3 cellular contexts compared by ENCODE assay signal in genomic region chr20:54006216-54006615, GRCh38.
DNase-seq lines count a peak whose midpoint lies in the region; ATAC-seq, FAIRE-seq and TF ChIP-seq lines count a peak whose summit lies in the region.
"Not testable (repeated sequence)": the region's sequence is repeated elsewhere in the genome, so short reads cannot be mapped to it uniquely, and the experiment has no call there.

No MANE protein-coding gene starts in this region.

- SMC1A ChIA-PET in GM12878 (lab: Charles Lee; ENCODE audit: uncharacterized antibody, unreplicated experiment), result interaction anchor here (0.8 to 1.9 kb wide), 2 partner anchors 10 to 15 kb away, joined by 3 to 6 read pairs; no protein-coding TSS in a partner anchor

- peak overlapping the region; percentile 87; the same call in 1 of the 2 replicates for H3K27ac ChIP-seq in KMS-11
- H3K27ac ChIP-seq in GM12878 (ENCODE audit: control insufficient read depth, insufficient read depth), result not testable (repeated sequence)

- WGBS in GM12878 (ENCODE audit: insufficient coverage, insufficient replicate concordance, low lambda C conversion rate, missing lambda C conversion rate), result 80% methylated on average over 7 of the region's 7 CpGs

- not testable (repeated sequence) for TF ChIP-seq POLR2A in GM12878 (IDR thresholded peaks at IDR 0.05; ENCODE audit: low read depth, low read length)

- not testable (repeated sequence) for H3K79me2 ChIP-seq in KMS-11 (ENCODE audit: insufficient read depth, low read depth); GM12878 (ENCODE audit: control insufficient read depth, insufficient read depth, low read length)

- TF ChIP-seq RAD21 in GM12878 (IDR thresholded peaks at IDR 0.05; ENCODE audit: insufficient read depth, low read depth, low read length), result not testable (repeated sequence)

- TF ChIP-seq CTCF in KMS-11 (conservative IDR thresholded peaks at IDR 0.05; ENCODE audit: low read depth, low read length); GM12878 (IDR thresholded peaks at IDR 0.05 in 2 of 3, conservative IDR thresholded peaks at IDR 0.05 in 1 of 3; ENCODE audit: control insufficient read depth in 2 of 3, extremely low read depth in 1 of 3, insufficient read depth in 1 of 3, low read depth in 3 of 3, low read length in 3 of 3): not testable (repeated sequence)

- not testable (repeated sequence) for H3K36me3 ChIP-seq in KMS-11 (ENCODE audit: insufficient read depth); GM12878 (ENCODE audit: control insufficient read depth in 2 of 2, insufficient read depth in 2 of 2, low read length in 1 of 2)

- not testable (repeated sequence) for H3K4me3 ChIP-seq in KMS-11 (IDR thresholded peaks at IDR 0.05; ENCODE audit: insufficient read depth, low read depth, low read length); GM12878

- H2AFZ ChIP-seq in KMS-11 (ENCODE audit: low read depth); GM12878 (ENCODE audit: control insufficient read depth, low read depth, low read length): not testable (repeated sequence)

- peaks cover 41% of the 10 kb centered on the region for H3K4me1 ChIP-seq in KMS-11 (ENCODE audit: low read depth, poor library complexity, severe bottlenecking)
- H3K4me1 ChIP-seq in GM12878 (ENCODE audit: control insufficient read depth, insufficient read depth, low read length), result peaks cover 16% of the 10 kb centered on the region; the same call in 1 of the 2 replicates

- RAD21 ChIA-PET in GM12878 (lab: Charles Lee; ENCODE audit: unreplicated experiment), result not testable (repeated sequence)

- H3K27me3 ChIP-seq in KMS-11 (ENCODE audit: insufficient read depth, low read depth); GM12878 (replicated peaks in 1 of 2; ENCODE audit: control insufficient read depth in 2 of 2, insufficient read depth in 2 of 2, low read length in 1 of 2): not testable (repeated sequence)

- not testable (repeated sequence) for BruUV-seq in GM12878 (replicated peaks; lab: Mats Ljungman, UMichigan)

- ATAC-seq in GM12878, result not testable (repeated sequence)

- DNase-seq in HTR-8/SVneo (ENCODE audit: insufficient read length, low spot score); GM12878 (ENCODE audit: low read depth, low spot score): not testable (repeated sequence)

- peak; percentile 33 for FAIRE-seq in HTR-8/SVneo (lab: Jason Lieb, UNC)
- FAIRE-seq in GM12878 (lab: Jason Lieb, UNC), result not testable (repeated sequence)

- CTCF ChIA-PET in GM12878 (lab: Yijun Ruan, JAX), result interaction anchor here (0.7 to 0.9 kb wide), 2 partner anchors 10 to 67 kb away, joined by 4 to 5 read pairs; no protein-coding TSS in a partner anchor

- in situ Hi-C loops in GM12878 (cut with MboI), result not testable (repeated sequence)

- not testable (repeated sequence) for TF ChIP-seq EP300 in GM12878 (IDR thresholded peaks at IDR 0.05; ENCODE audit: borderline replicate concordance in 1 of 2, control insufficient read depth in 1 of 2, low read depth in 2 of 2, low read length in 2 of 2)

- H4K20me1 ChIP-seq in KMS-11 (ENCODE audit: insufficient read depth); GM12878 (ENCODE audit: control insufficient read depth, insufficient read depth): not testable (repeated sequence)

- not testable (repeated sequence) for H3K9ac ChIP-seq in KMS-11; GM12878 (ENCODE audit: control insufficient read depth, insufficient read depth, low read length)

- intact Hi-C loops in GM12878 (cut with micrococcal nuclease; ENCODE audit: unreplicated experiment), result not testable (repeated sequence)

- not testable (repeated sequence) for H3K9me3 ChIP-seq in GM12878 (replicated peaks; ENCODE audit: control insufficient read depth, insufficient read depth, low read length)

- H3K4me2 ChIP-seq in KMS-11, result peak overlapping the region; percentile 89; the same call in 1 of the 2 replicates
- H3K4me2 ChIP-seq in GM12878 (ENCODE audit: control insufficient read depth, insufficient read depth), result not testable (repeated sequence)

- POLR2A ChIA-PET in GM12878 (lab: Charles Lee), result not testable (repeated sequence)

TF ChIP-seq in GM12878, 131 proteins besides CTCF, POLR2A, EP300 and RAD21:
- peak in 1 of 2 experiments; percentile 69; a peak in 1 of 4 replicates for TF ChIP-seq ETV6 (conservative IDR thresholded peaks at IDR 0.05 in 1 of 2, IDR thresholded peaks at IDR 0.05 in 1 of 2; ENCODE audit: borderline replicate concordance in 1 of 2, low read depth in 1 of 2)
- TF ChIP-seq NFXL1 (IDR thresholded peaks at IDR 0.05; ENCODE audit: borderline replicate concordance), result 0 out of 2 replicates have a peak, but pooled peaks have one; percentile 50
